In the genomic region with DNA sequence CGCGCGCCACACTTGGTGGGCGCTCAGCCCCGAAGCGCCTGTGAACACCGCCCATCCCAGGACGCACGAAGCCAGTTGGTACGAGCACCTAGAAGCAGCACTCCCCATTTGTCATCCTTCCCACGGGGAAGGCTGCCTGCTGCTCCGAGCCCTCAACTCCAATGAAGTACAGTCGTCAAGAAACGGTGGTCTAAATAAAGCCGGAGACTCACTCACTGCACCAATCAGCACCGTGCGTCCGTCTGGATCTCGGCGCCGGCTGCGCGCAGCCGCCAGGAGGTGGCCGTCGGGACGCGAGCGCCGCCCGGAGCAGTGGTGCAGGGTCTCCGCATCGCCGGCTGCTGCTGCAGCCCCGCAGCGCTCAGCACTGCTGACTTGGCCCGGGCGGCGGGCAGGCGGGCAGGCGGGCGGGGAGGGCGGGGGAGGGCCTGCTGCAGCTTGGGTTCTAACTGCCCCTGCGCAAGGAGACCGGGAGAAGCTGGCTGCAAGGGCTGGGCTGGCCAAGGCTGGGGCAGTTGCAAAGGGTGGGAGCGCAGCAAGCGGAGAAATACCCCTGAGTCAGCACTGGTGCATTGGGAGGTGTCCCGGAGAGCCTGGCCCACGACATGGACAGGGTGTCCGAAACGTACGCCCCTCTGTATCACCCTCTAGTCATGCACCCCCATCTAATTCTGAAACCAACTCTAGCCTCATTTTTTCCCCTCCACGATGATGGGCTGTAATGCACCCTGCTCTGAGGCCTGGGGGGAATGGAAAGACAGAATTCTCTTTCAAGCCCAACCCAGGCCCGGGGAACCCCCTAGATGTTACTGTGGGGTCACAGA, we compare ENCODE assay signal across 1 cellular context.
TF ChIP-seq lines count a peak whose summit lies in the region.

No MANE protein-coding gene starts in this region.

TF ChIP-seq in H1, 55 proteins besides CTCF, POLR2A, EP300 and RAD21:
- 0 out of 2 replicates have a peak, but pooled peaks have one; percentile 58 for TF ChIP-seq RBBP5 (IDR thresholded peaks at IDR 0.05; ENCODE audit: borderline replicate concordance, low read depth, low read length)
- TF ChIP-seq SRF (IDR thresholded peaks at IDR 0.05; ENCODE audit: low read depth, low read length) = peak; percentile 54; the same call in 1 of the 2 replicates
- TF ChIP-seq MAFK (IDR thresholded peaks at IDR 0.05; ENCODE audit: low read depth, low read length) = peak; percentile 64; the same call in 1 of the 2 replicates
- TF ChIP-seq NRF1 (IDR thresholded peaks at IDR 0.05; ENCODE audit: low read depth, low read length) = peak; percentile 9; the same call in 1 of the 2 replicates
- no peak for TF ChIP-seq BACH1 (IDR thresholded peaks at IDR 0.05; ENCODE audit: low read length)
- TF ChIP-seq CTBP2 (IDR thresholded peaks at IDR 0.05; ENCODE audit: borderline replicate concordance, insufficient read depth, insufficient read length, low read length) = no peak
- TF ChIP-seq, protein P1, sequence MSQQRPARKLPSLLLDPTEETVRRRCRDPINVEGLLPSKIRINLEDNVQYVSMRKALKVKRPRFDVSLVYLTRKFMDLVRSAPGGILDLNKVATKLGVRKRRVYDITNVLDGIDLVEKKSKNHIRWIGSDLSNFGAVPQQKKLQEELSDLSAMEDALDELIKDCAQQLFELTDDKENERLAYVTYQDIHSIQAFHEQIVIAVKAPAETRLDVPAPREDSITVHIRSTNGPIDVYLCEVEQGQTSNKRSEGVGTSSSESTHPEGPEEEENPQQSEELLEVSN (IDR thresholded peaks at IDR 0.05) = peak; percentile 66; the same call in 1 of the 2 replicates
- TF ChIP-seq, protein P2, sequence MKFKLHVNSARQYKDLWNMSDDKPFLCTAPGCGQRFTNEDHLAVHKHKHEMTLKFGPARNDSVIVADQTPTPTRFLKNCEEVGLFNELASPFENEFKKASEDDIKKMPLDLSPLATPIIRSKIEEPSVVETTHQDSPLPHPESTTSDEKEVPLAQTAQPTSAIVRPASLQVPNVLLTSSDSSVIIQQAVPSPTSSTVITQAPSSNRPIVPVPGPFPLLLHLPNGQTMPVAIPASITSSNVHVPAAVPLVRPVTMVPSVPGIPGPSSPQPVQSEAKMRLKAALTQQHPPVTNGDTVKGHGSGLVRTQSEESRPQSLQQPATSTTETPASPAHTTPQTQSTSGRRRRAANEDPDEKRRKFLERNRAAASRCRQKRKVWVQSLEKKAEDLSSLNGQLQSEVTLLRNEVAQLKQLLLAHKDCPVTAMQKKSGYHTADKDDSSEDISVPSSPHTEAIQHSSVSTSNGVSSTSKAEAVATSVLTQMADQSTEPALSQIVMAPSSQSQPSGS (IDR thresholded peaks at IDR 0.05; ENCODE audit: low read length) = no peak
- peak; percentile 50 for TF ChIP-seq KDM4A (IDR thresholded peaks at IDR 0.05; ENCODE audit: low read depth, low read length, severe bottlenecking)
- peak; percentile 44; the same call in 1 of the 2 replicates for TF ChIP-seq SUZ12 (IDR thresholded peaks at IDR 0.05; ENCODE audit: low read length)
- 0 out of 2 replicates have a peak, but pooled peaks have one; percentile 26 for TF ChIP-seq TAF1 (IDR thresholded peaks at IDR 0.05; ENCODE audit: low read depth, low read length)
- TF ChIP-seq JUND (IDR thresholded peaks at IDR 0.05; ENCODE audit: low read length) = no peak
- no peak for TF ChIP-seq CHD1 (IDR thresholded peaks at IDR 0.05; ENCODE audit: low read depth, low read length)
- TF ChIP-seq EZH2 (IDR thresholded peaks at IDR 0.05; ENCODE audit: low read depth, low read length, severe bottlenecking) = no peak
- TF ChIP-seq CREB1 (IDR thresholded peaks at IDR 0.05) = peak; percentile 23; the same call in 1 of the 2 replicates
- no peak for TF ChIP-seq KDM1A (IDR thresholded peaks at IDR 0.05; ENCODE audit: borderline replicate concordance, low read length)
- TF ChIP-seq, protein P3, sequence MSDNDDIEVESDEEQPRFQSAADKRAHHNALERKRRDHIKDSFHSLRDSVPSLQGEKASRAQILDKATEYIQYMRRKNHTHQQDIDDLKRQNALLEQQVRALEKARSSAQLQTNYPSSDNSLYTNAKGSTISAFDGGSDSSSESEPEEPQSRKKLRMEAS (IDR thresholded peaks at IDR 0.05) = peak; percentile 69; the same call in 1 of the 2 replicates
- peak; percentile 76; the same call in 1 of the 2 replicates for TF ChIP-seq GABPA (IDR thresholded peaks at IDR 0.05; ENCODE audit: borderline replicate concordance, insufficient read depth, low read length)
- TF ChIP-seq CHD2 (IDR thresholded peaks at IDR 0.05; ENCODE audit: low read length) = no peak
